Comparison of ENCODE assay signal across 1 cellular context in genomic region chr16:23678430-23679273, GRCh38.
TF ChIP-seq lines count a peak whose summit lies in the region.

Gene PLK1 (plus strand): TSS chr16:23678889. CDS start chr16:23678933, 44 bp downstream.

TF ChIP-seq in HepG2, 621 proteins besides CTCF, POLR2A, EP300 and RAD21 (continued from another document and continues in another):
- TF ChIP-seq HIVEP1 (CRISPR knock-in tag; IDR thresholded peaks at IDR 0.05): peak; percentile 82; the same call in 1 of the 2 replicates
- peak; percentile 91 for TF ChIP-seq ETV6 (CRISPR knock-in tag; conservative IDR thresholded peaks at IDR 0.05)
- peak; percentile 100 for TF ChIP-seq SMYD3 (CRISPR knock-in tag; IDR thresholded peaks at IDR 0.05)
- peak; percentile 99 for TF ChIP-seq MXD4 (CRISPR knock-in tag; IDR thresholded peaks at IDR 0.05)
- TF ChIP-seq RELA (CRISPR knock-in tag; IDR thresholded peaks at IDR 0.05): no peak
- TF ChIP-seq ZNF121 (CRISPR knock-in tag; IDR thresholded peaks at IDR 0.05): no peak
- no peak for TF ChIP-seq ZMAT5 (CRISPR knock-in tag; IDR thresholded peaks at IDR 0.05; ENCODE audit: borderline replicate concordance, low read depth)
- TF ChIP-seq ZNF790 (CRISPR knock-in tag; IDR thresholded peaks at IDR 0.05; ENCODE audit: borderline replicate concordance): no peak
- no peak for TF ChIP-seq ZNF619 (CRISPR knock-in tag; IDR thresholded peaks at IDR 0.05)
- no peak for TF ChIP-seq ZNF674 (CRISPR knock-in tag; IDR thresholded peaks at IDR 0.05; ENCODE audit: low read depth)
- peak; percentile 27; the same call in 1 of the 2 replicates for TF ChIP-seq THRA (CRISPR knock-in tag; IDR thresholded peaks at IDR 0.05; ENCODE audit: borderline replicate concordance)
- TF ChIP-seq TAF15 (IDR thresholded peaks at IDR 0.05; ENCODE audit: low read depth, low read length, poor library complexity, severe bottlenecking): peak; percentile 66
- 0 out of 2 replicates have a peak, but pooled peaks have one; percentile 29 for TF ChIP-seq ELF4 (CRISPR knock-in tag; IDR thresholded peaks at IDR 0.05; ENCODE audit: borderline replicate concordance)
- peak; percentile 100 for TF ChIP-seq ZNF468 (CRISPR knock-in tag; IDR thresholded peaks at IDR 0.05)
- TF ChIP-seq LBX2 (CRISPR knock-in tag; IDR thresholded peaks at IDR 0.05; ENCODE audit: borderline replicate concordance): 0 out of 2 replicates have a peak, but pooled peaks have one; percentile 50
- TF ChIP-seq ZBTB8A (CRISPR knock-in tag; IDR thresholded peaks at IDR 0.05; ENCODE audit: borderline replicate concordance, low read depth): 0 out of 2 replicates have a peak, but pooled peaks have one; percentile 37
- peak; percentile 89; the same call in 1 of the 2 replicates for TF ChIP-seq SNAPC4 (CRISPR knock-in tag; IDR thresholded peaks at IDR 0.05)
- TF ChIP-seq ZFP41 (CRISPR knock-in tag; IDR thresholded peaks at IDR 0.05; ENCODE audit: borderline replicate concordance): 0 out of 2 replicates have a peak, but pooled peaks have one; percentile 37
- no peak for TF ChIP-seq HOXD1 (CRISPR knock-in tag; IDR thresholded peaks at IDR 0.05)
- TF ChIP-seq MLX (CRISPR knock-in tag; IDR thresholded peaks at IDR 0.05): peak; percentile 46; the same call in 1 of the 2 replicates
- peak; percentile 97 for TF ChIP-seq NRL (CRISPR knock-in tag; IDR thresholded peaks at IDR 0.05; ENCODE audit: borderline replicate concordance)
- peak; percentile 75; the same call in 1 of the 2 replicates for TF ChIP-seq YEATS2 (CRISPR knock-in tag; IDR thresholded peaks at IDR 0.05; ENCODE audit: borderline replicate concordance)
- peak; percentile 66; the same call in 1 of the 2 replicates for TF ChIP-seq PITX1 (CRISPR knock-in tag; IDR thresholded peaks at IDR 0.05)
- TF ChIP-seq NR2F1 (CRISPR knock-in tag; IDR thresholded peaks at IDR 0.05): 0 out of 4 replicates have a peak, but pooled peaks of 1 of the 2 experiments have one; percentile 10
- peak; percentile 54; the same call in 1 of the 2 replicates for TF ChIP-seq PAXIP1 (CRISPR knock-in tag; conservative IDR thresholded peaks at IDR 0.05)
- TF ChIP-seq ZNF704 (CRISPR knock-in tag; IDR thresholded peaks at IDR 0.05; ENCODE audit: borderline replicate concordance): peak; percentile 25; the same call in 1 of the 2 replicates
- TF ChIP-seq ZNF260 (CRISPR knock-in tag; IDR thresholded peaks at IDR 0.05; ENCODE audit: borderline replicate concordance, low read depth): no peak
- TF ChIP-seq CENPT (CRISPR knock-in tag; IDR thresholded peaks at IDR 0.05; ENCODE audit: low read depth): peak; percentile 100
- 0 out of 2 replicates have a peak, but pooled peaks have one; percentile 2 for TF ChIP-seq NR3C1 (CRISPR knock-in tag; IDR thresholded peaks at IDR 0.05)
- TF ChIP-seq KDM5B (CRISPR knock-in tag; IDR thresholded peaks at IDR 0.05; ENCODE audit: borderline replicate concordance): peak; percentile 83; the same call in 1 of the 2 replicates
- TF ChIP-seq SAFB2 (CRISPR knock-in tag; IDR thresholded peaks at IDR 0.05; ENCODE audit: borderline replicate concordance, low read depth): no peak; the same call in 1 of the 2 replicates
- TF ChIP-seq FOXO4 (CRISPR knock-in tag; conservative IDR thresholded peaks at IDR 0.05): peak; percentile 96; the same call in 1 of the 2 replicates
- TF ChIP-seq ZNF740 (CRISPR knock-in tag; IDR thresholded peaks at IDR 0.05): no peak
- TF ChIP-seq DNMT3B (CRISPR knock-in tag; conservative IDR thresholded peaks at IDR 0.05): peak; percentile 91; the same call in 1 of the 2 replicates
- TF ChIP-seq ZNF362 (CRISPR knock-in tag; IDR thresholded peaks at IDR 0.05; ENCODE audit: borderline replicate concordance): no peak; the same call in 1 of the 2 replicates
- no peak; the same call in 1 of the 2 replicates for TF ChIP-seq SOX13 (IDR thresholded peaks at IDR 0.05)
- peak in 1 of 2 experiments; percentile 43; a peak in 2 of 4 replicates for TF ChIP-seq SOX13 (CRISPR knock-in tag; conservative IDR thresholded peaks at IDR 0.05 in 1 of 2, IDR thresholded peaks at IDR 0.05 in 1 of 2)
- no peak for TF ChIP-seq ZBTB43 (CRISPR knock-in tag; conservative IDR thresholded peaks at IDR 0.05)
- peak; percentile 100 for TF ChIP-seq ZNF589 (CRISPR knock-in tag; conservative IDR thresholded peaks at IDR 0.05)
- 0 out of 2 replicates have a peak, but pooled peaks have one; percentile 21 for TF ChIP-seq U2AF2 (IDR thresholded peaks at IDR 0.05; ENCODE audit: low read depth, low read length)
- TF ChIP-seq PLSCR1 (CRISPR knock-in tag; IDR thresholded peaks at IDR 0.05; ENCODE audit: borderline replicate concordance): no peak
- peak; percentile 83; the same call in 1 of the 2 replicates for TF ChIP-seq RFXAP (CRISPR knock-in tag; IDR thresholded peaks at IDR 0.05; ENCODE audit: borderline replicate concordance)
- 0 out of 2 replicates have a peak, but pooled peaks have one; percentile 16 for TF ChIP-seq ZNF660 (CRISPR knock-in tag; IDR thresholded peaks at IDR 0.05; ENCODE audit: borderline replicate concordance, low read depth)
